ENCODE assay signal across 8 cellular contexts in genomic region chr12:47942327-47943230, GRCh38. TPM values are rescaled to one million over a fixed set of nuclear protein-coding genes. Genes with fewer than 3 reads are reported as not detected.
DNase-seq lines count a peak whose midpoint lies in the region; ATAC-seq and TF ChIP-seq lines count a peak whose summit lies in the region.

No MANE protein-coding gene starts in this region.

- H3K79me2 ChIP-seq in parathyroid adenoma = no peaks in the 10 kb centered on the region

- no peak for ATAC-seq in body of pancreas

- no peaks in the 10 kb centered on the region for H3K36me3 Mint-ChIP-seq in CD4-positive, alpha-beta memory T cell

- TF ChIP-seq CTCF in body of pancreas (IDR thresholded peaks at IDR 0.05) (peak in 5 of 7 experiments; percentile 8 to 31 (median 21)), parathyroid adenoma (IDR thresholded peaks at IDR 0.05) (peak; percentile 67)

- 34 to 47% methylated on average over 43 to 52 of the region's 52 CpGs for WGBS in body of pancreas, 2 donors

- H3K9ac ChIP-seq in parathyroid adenoma = peak overlapping the region; percentile 92

- H3K27me3 ChIP-seq in CD4-positive, alpha-beta memory T cell (ENCODE audit: insufficient read depth, low read length) = no peaks in the 10 kb centered on the region
- H3K27me3 ChIP-seq in body of pancreas = no peaks in the 10 kb centered on the region
- no peaks in the 10 kb centered on the region for H3K27me3 ChIP-seq in parathyroid adenoma (ENCODE audit: control insufficient read depth, insufficient read depth, low read length)

- no peaks in the 10 kb centered on the region for H3K9me3 ChIP-seq in CD4-positive, alpha-beta memory T cell (ENCODE audit: control insufficient read depth in 1 of 2, low read length in 2 of 2)
- H3K9me3 ChIP-seq in body of pancreas (no peaks in the 10 kb centered on the region), parathyroid adenoma (ENCODE audit: control insufficient read depth, low read length) (no peaks in the 10 kb centered on the region)

- TF ChIP-seq POLR2A in body of pancreas (IDR thresholded peaks at IDR 0.05) = no peak

- H3K27ac ChIP-seq in CD4-positive, alpha-beta memory T cell (ENCODE audit: low read depth, low read length) = no peak overlapping the region
- no peak overlapping the region for H3K27ac ChIP-seq in body of pancreas
- peak overlapping the region; percentile 100 for H3K27ac ChIP-seq in parathyroid adenoma

- intact Hi-C loops in CD4-positive, alpha-beta memory T cell (cut with micrococcal nuclease) = loop anchor here (1.0 to 5.0 kb wide), 3 partner anchors 223 to 675 kb away; no protein-coding TSS in a partner anchor
- intact Hi-C loops in body of pancreas (cut with DNase I) = no loop called here

- CTCF ChIA-PET in CD4-positive, alpha-beta memory T cell (lab: Charles Lee; ENCODE audit: partially characterized antibody) = interaction anchor here (0.7 to 1.7 kb wide), 3 partner anchors 226 to 676 kb away, joined by 3 to 5 read pairs (median 3); no protein-coding TSS in a partner anchor

- peaks cover 0 to 9% (median under 1%) of the 10 kb centered on the region in 4 donors for H3K4me1 Mint-ChIP-seq in CD4-positive, alpha-beta memory T cell

- peak overlapping the region; percentile 77 for H2AFZ ChIP-seq in parathyroid adenoma

- no peak overlapping the region for H3K27ac Mint-ChIP-seq in CD4-positive, alpha-beta memory T cell

- H3K4me3 ChIP-seq in CD4-positive, alpha-beta memory T cell (ENCODE audit: low read length in 2 of 2) = no peak overlapping the region
- H3K4me3 ChIP-seq in body of pancreas = no peak overlapping the region
- H3K4me3 ChIP-seq in parathyroid adenoma (ENCODE audit: low read depth, low read length) = peak overlapping the region; percentile 64

- no peaks in the 10 kb centered on the region for H3K36me3 ChIP-seq in CD4-positive, alpha-beta memory T cell (ENCODE audit: insufficient read depth, low read length)
- H3K36me3 ChIP-seq in body of pancreas (replicated peaks in 1 of 2; ENCODE audit: insufficient read depth in 1 of 2, low read depth in 2 of 2) = no peaks in the 10 kb centered on the region
- H3K36me3 ChIP-seq in parathyroid adenoma (ENCODE audit: control insufficient read depth, insufficient read depth, low read length) = no peaks in the 10 kb centered on the region

- peak; percentile 37 to 50 (median 40) for DNase-seq in CD4-positive, alpha-beta memory T cell
- DNase-seq in NCI-H1092 treated with DMSO at 0.1 percent for 48 hours (lab: John Stamatoyannopoulos, UW) (peak; percentile 17), body of pancreas (peak; percentile 9 to 47 (median 36)), SW 1271 (lab: John Stamatoyannopoulos, UW) (no peak), NCI-H1105 (lab: John Stamatoyannopoulos, UW) (no peak), hippocampal formation (lab: John Stamatoyannopoulos, UW) (no peak), NCI-H510A (lab: John Stamatoyannopoulos, UW) (no peak)

- no peaks in the 10 kb centered on the region for H3K4me1 ChIP-seq in CD4-positive, alpha-beta memory T cell (ENCODE audit: insufficient read depth, low read length)
- H3K4me1 ChIP-seq in body of pancreas = peaks cover 7% of the 10 kb centered on the region
- H3K4me1 ChIP-seq in parathyroid adenoma = peaks cover 51% of the 10 kb centered on the region

- POLR2A ChIA-PET in CD4-positive, alpha-beta memory T cell (lab: Charles Lee; ENCODE audit: partially characterized antibody) = no interaction called here

- no peak overlapping the region for H3K4me3 Mint-ChIP-seq in CD4-positive, alpha-beta memory T cell

- H3K9me3 Mint-ChIP-seq in CD4-positive, alpha-beta memory T cell = no peaks in the 10 kb centered on the region

- peak overlapping the region; percentile 92 for H3K4me2 ChIP-seq in parathyroid adenoma (ENCODE audit: low read length)

- peaks cover 11 to 15% of the 10 kb centered on the region in 2 donors for H3K27me3 Mint-ChIP-seq in CD4-positive, alpha-beta memory T cell

RNA-seq across cellular contexts. Expression of gene TMEM106C, which starts 20.8 kb away (rescaled TPM):
- total RNA-seq in CD4-positive, alpha-beta memory T cell = 10 to 100 TPM; 42.5 to 42.7 TPM
- polyA plus RNA-seq in CD4-positive, alpha-beta memory T cell = 10 to 100 TPM; 46.6 to 77.4 TPM
- 10 to 100 TPM; 38.2 to 47.0 TPM for total RNA-seq in body of pancreas

RNA-seq across cellular contexts. Expression of gene VDR, which starts 37.8 kb away (rescaled TPM):
- total RNA-seq in CD4-positive, alpha-beta memory T cell = 1 to 10 TPM; 1.6 to 3.2 TPM
- polyA plus RNA-seq in CD4-positive, alpha-beta memory T cell = under 1 TPM; 0.37 to 0.45 TPM
- 1 to 10 TPM; 1.3 to 3.1 TPM for total RNA-seq in body of pancreas

Comparison
In these comparisons a context has a peak if more than half of its experiments do, and no peak if none do; other contexts are left out.
1. DNase-seq: peak in CD4-positive, alpha-beta memory T cell (5 of 5), NCI-H1092 treated with DMSO at 0.1 percent for 48 hours (single experiment) and body of pancreas (4 of 4); none in SW 1271 (0 of 2), NCI-H1105 (single experiment), hippocampal formation (0 of 2) and NCI-H510A (single experiment).